9 cellular contexts compared by ENCODE assay signal in genomic region chr2:68190991-68191731, GRCh38. TPM values are rescaled to one million over a fixed set of nuclear protein-coding genes. Genes with fewer than 3 reads are reported as not detected.
DNase-seq lines count a peak whose midpoint lies in the region; ATAC-seq and TF ChIP-seq lines count a peak whose summit lies in the region.
"Had no signal": no experiment of that assay in that cellular context is flagged by ENCODE, and none has a peak within 500 bp of the region (broad histone marks: within the 10 kb centered on the region; RNA-seq: fewer than 3 reads in every experiment).

No MANE protein-coding gene starts in this region.

- POLR2A ChIA-PET in IMR-90 (lab: Charles Lee; ENCODE audit: unreplicated experiment): no interaction called here

- H3K9me3 ChIP-seq in IMR-90 (ENCODE audit: control insufficient read depth, insufficient read depth, low read length) (no peaks in the 10 kb centered on the region), mesenchymal stem cell (ENCODE audit: control insufficient read depth, low read length) (no peaks in the 10 kb centered on the region), left ventricle myocardium inferior (replicated peaks) (no peaks in the 10 kb centered on the region)

- no peak overlapping the region for H2AK9ac ChIP-seq in IMR-90 (replicated peaks; ENCODE audit: low read depth, low read length, poor library complexity)

- no peak overlapping the region for H2BK12ac ChIP-seq in mesenchymal stem cell (ENCODE audit: low read length in 2 of 2)

- no peak for TF ChIP-seq RAD21 in IMR-90 (IDR thresholded peaks at IDR 0.05; ENCODE audit: low read length)

- H4K91ac ChIP-seq in IMR-90 (ENCODE audit: insufficient read depth, low read depth, low read length) (peak overlapping the region; percentile 5; the same call in 1 of the 2 replicates), mesenchymal stem cell (ENCODE audit: low read length) (no peak overlapping the region)

- H3K36me3 ChIP-seq in IMR-90 (ENCODE audit: control insufficient read depth, insufficient read depth, low read length): no peaks in the 10 kb centered on the region
- peaks cover 0 to 8% of the 10 kb centered on the region in 2 experiments for H3K36me3 ChIP-seq in mesenchymal stem cell (ENCODE audit: control insufficient read depth in 1 of 2, insufficient read depth in 2 of 2, low read depth in 1 of 2, low read length in 2 of 2)
- H3K36me3 ChIP-seq in left ventricle myocardium inferior: peaks cover 5% of the 10 kb centered on the region

- peak overlapping the region; percentile 46 for H2BK5ac ChIP-seq in IMR-90 (ENCODE audit: low read depth, low read length, poor library complexity, severe bottlenecking)
- no peak overlapping the region for H2BK5ac ChIP-seq in mesenchymal stem cell (ENCODE audit: low read depth, low read length, poor library complexity, severe bottlenecking)

- no peak overlapping the region for H4K5ac ChIP-seq in IMR-90 (ENCODE audit: low read depth, low read length)

- TF ChIP-seq POLR2A in IMR-90 (IDR thresholded peaks at IDR 0.05; ENCODE audit: low read depth, low read length): no peak

- H3K14ac ChIP-seq in IMR-90 (replicated peaks; ENCODE audit: low read depth, low read length) (no peak overlapping the region), mesenchymal stem cell (ENCODE audit: low read length in 2 of 2) (no peak overlapping the region)

- dilution Hi-C loops in IMR-90 (cut with HindIII; ENCODE audit: low sequenced_read_pairs, unreplicated experiment): no loop called here

- H4K8ac ChIP-seq in IMR-90 (ENCODE audit: low read depth in 2 of 2, low read length in 2 of 2) (no peak overlapping the region), mesenchymal stem cell (ENCODE audit: low read length) (no peak overlapping the region)

- H3K79me1 ChIP-seq in IMR-90 (ENCODE audit: low read depth in 1 of 2, low read length in 2 of 2): peaks cover 9 to 55% of the 10 kb centered on the region in 2 experiments
- H3K79me1 ChIP-seq in mesenchymal stem cell (replicated peaks; ENCODE audit: low read length, poor library complexity, severe bottlenecking): no peaks in the 10 kb centered on the region

- H3K9ac ChIP-seq in IMR-90 (ENCODE audit: low read depth, low read length) (no peak overlapping the region), mesenchymal stem cell (ENCODE audit: low read length) (peak overlapping the region; percentile 36)

- H3K27me3 Mint-ChIP-seq in Calu3 (ENCODE audit: unreplicated experiment): no peaks in the 10 kb centered on the region

- H3K23ac ChIP-seq in IMR-90 (ENCODE audit: low read depth, low read length) (no peak overlapping the region), mesenchymal stem cell (ENCODE audit: low read length in 2 of 2) (no peak overlapping the region)

- H2AK5ac ChIP-seq in IMR-90 (ENCODE audit: low read depth, low read length): no peak overlapping the region
- no peak overlapping the region for H2AK5ac ChIP-seq in mesenchymal stem cell (ENCODE audit: low read length, severe bottlenecking)

- H3K27ac Mint-ChIP-seq in Calu3 (ENCODE audit: unreplicated experiment): peak overlapping the region; percentile 58

- no peaks in the 10 kb centered on the region for H3K27me3 ChIP-seq in IMR-90 (ENCODE audit: control insufficient read depth, insufficient read depth, low read length)
- H3K27me3 ChIP-seq in mesenchymal stem cell (ENCODE audit: control insufficient read depth in 1 of 2, insufficient read depth in 1 of 2, low read length in 2 of 2): no peaks in the 10 kb centered on the region
- no peaks in the 10 kb centered on the region for H3K27me3 ChIP-seq in left ventricle myocardium inferior (ENCODE audit: low read depth)

- BruUV-seq in Calu3 (replicated peaks; lab: Mats Ljungman, UMichigan) (no TSS peak), IMR-90 (replicated peaks; lab: Mats Ljungman, UMichigan) (no TSS peak)

- no peak for DNase-seq in Calu3
- DNase-seq in IMR-90: peak; percentile 96
- DNase-seq in amniotic epithelial cell (ENCODE audit: low read depth): peak; percentile 88
- peak; percentile 83 for DNase-seq in mesenchymal stem cell
- no peak for DNase-seq in NCI-H345 (lab: John Stamatoyannopoulos, UW)
- DNase-seq in cerebellar cortex (ENCODE audit: low spot score): no peak
- DNase-seq in left ventricle myocardium inferior: no peak
- DNase-seq: NCI-H1048 had no signal

- TF ChIP-seq CTCF in Calu3 (IDR thresholded peaks at IDR 0.05; ENCODE audit: unreplicated experiment): no peak
- no peak for TF ChIP-seq CTCF in IMR-90 (conservative IDR thresholded peaks at IDR 0.05; ENCODE audit: low read depth, low read length)
- TF ChIP-seq CTCF in left ventricle myocardium inferior (IDR thresholded peaks at IDR 0.05; ENCODE audit: borderline replicate concordance): no peak

- H2BK15ac ChIP-seq in IMR-90 (ENCODE audit: low read depth, low read length): no peak overlapping the region
- H2BK15ac ChIP-seq in mesenchymal stem cell (ENCODE audit: low read depth, poor library complexity, severe bottlenecking): no peak overlapping the region

- peaks cover 17% of the 10 kb centered on the region for H3K36me3 Mint-ChIP-seq in Calu3 (ENCODE audit: insufficient read depth, unreplicated experiment)

- peaks cover 20% of the 10 kb centered on the region for H3K4me1 Mint-ChIP-seq in Calu3 (ENCODE audit: low read depth, unreplicated experiment)

- H2AFZ ChIP-seq in IMR-90 (replicated peaks; ENCODE audit: low read length, poor library complexity) (no peak overlapping the region), mesenchymal stem cell (ENCODE audit: low read depth, low read length) (no peak overlapping the region)

- H3K4me3 Mint-ChIP-seq in Calu3 (ENCODE audit: low read depth, unreplicated experiment): no peak overlapping the region

- ATAC-seq in IMR-90 (ENCODE audit: low read depth): peak; percentile 95
- no peak for ATAC-seq in HG02885 (IDR thresholded peaks at IDR 0.05; ENCODE audit: poor library complexity, unreplicated experiment)

- H3K4me1 ChIP-seq in IMR-90 (ENCODE audit: control insufficient read depth, insufficient read depth, low read length) (peaks cover 5% of the 10 kb centered on the region), mesenchymal stem cell (ENCODE audit: control insufficient read depth, insufficient read depth, low read depth, low read length) (no peaks in the 10 kb centered on the region), left ventricle myocardium inferior (peaks cover 52% of the 10 kb centered on the region)

- in situ Hi-C loops in IMR-90 (cut with MboI; ENCODE audit: low sequenced_read_pairs): loop anchor here (10.0 kb wide), 1 partner anchor 54 kb away; no protein-coding TSS in a partner anchor

- 0 out of 2 replicates have a peak overlapping the region, but pooled peaks have one; percentile 54 for H3K4ac ChIP-seq in IMR-90 (ENCODE audit: low read depth, low read length)
- H3K4ac ChIP-seq in mesenchymal stem cell (ENCODE audit: low read depth in 1 of 2, low read length in 2 of 2): no peak overlapping the region

- peaks cover 38% of the 10 kb centered on the region; the same call in 1 of the 2 replicates for H4K20me1 ChIP-seq in IMR-90 (ENCODE audit: insufficient read depth, low read length)

- H3K18ac ChIP-seq in IMR-90 (ENCODE audit: low read depth, low read length) (no peak overlapping the region), mesenchymal stem cell (ENCODE audit: low read depth in 1 of 2, low read length in 2 of 2) (no peak overlapping the region)

- H3K9me3 Mint-ChIP-seq in Calu3 (ENCODE audit: low read depth, unreplicated experiment): no peaks in the 10 kb centered on the region

- H3K9me1 ChIP-seq in IMR-90 (ENCODE audit: insufficient read depth, low read length): peaks cover 8% of the 10 kb centered on the region

- CTCF ChIA-PET in Calu3 (lab: Charles Lee) (interaction anchor here (0.6 kb wide), 1 partner anchor 14 kb away, joined by 4 read pairs; no protein-coding TSS in a partner anchor), IMR-90 (lab: Yijun Ruan, JAX) (no interaction called here)

- H3K56ac ChIP-seq in IMR-90 (ENCODE audit: extremely low read depth, insufficient read depth, low read length): no peak overlapping the region

- no CpG with 5 or more reads among the region's 3 CpGs for WGBS in IMR-90 (ENCODE audit: extremely low coverage in 2 of 2, insufficient read length in 1 of 2), 2 experiments
- WGBS in mesenchymal stem cell: 68% methylated on average over 3 of the region's 3 CpGs

- H3K4me2 ChIP-seq in IMR-90 (ENCODE audit: low read depth, low read length): peak overlapping the region; percentile 19; the same call in 1 of the 2 replicates
- H3K4me2 ChIP-seq in mesenchymal stem cell (ENCODE audit: low read length, poor library complexity, severe bottlenecking): no peak overlapping the region

- no peak overlapping the region for H2BK120ac ChIP-seq in IMR-90 (ENCODE audit: low read depth, low read length)
- no peak overlapping the region for H2BK120ac ChIP-seq in mesenchymal stem cell (ENCODE audit: low read depth, low read length)

- H3K27ac ChIP-seq in IMR-90 (ENCODE audit: insufficient read depth, low read length) (peak overlapping the region; percentile 47; the same call in 1 of the 2 replicates), mesenchymal stem cell (ENCODE audit: low read length, poor library complexity, severe bottlenecking) (no peak overlapping the region), left ventricle myocardium inferior (replicated peaks) (no peak overlapping the region)

- H2BK20ac ChIP-seq in IMR-90 (ENCODE audit: low read depth, low read length): peak overlapping the region; percentile 31; the same call in 1 of the 2 replicates

- intact Hi-C loops in Calu3 (cut with micrococcal nuclease; ENCODE audit: unreplicated experiment): loop anchor here (5.0 kb wide), 1 partner anchor 46 kb away; no protein-coding TSS in a partner anchor
- intact Hi-C loops in IMR-90 (cut with micrococcal nuclease): no loop called here
- intact Hi-C loops in left ventricle myocardium inferior (cut with micrococcal nuclease): loop anchor here (10.0 kb wide), 1 partner anchor 94 kb away; no protein-coding TSS in a partner anchor

- H3K4me3 ChIP-seq in IMR-90 (ENCODE audit: insufficient read depth, low read depth, low read length) (no peak overlapping the region), mesenchymal stem cell (ENCODE audit: insufficient read depth in 1 of 2, low read depth in 1 of 2, low read length in 2 of 2) (no peak overlapping the region), left ventricle myocardium inferior (no peak overlapping the region)

TF ChIP-seq in IMR-90, 13 proteins besides CTCF, POLR2A, EP300 and RAD21 (continues in another document):
- TF ChIP-seq MAZ (IDR thresholded peaks at IDR 0.05; ENCODE audit: borderline replicate concordance, low read depth, low read length) (no peak), BHLHE40 (IDR thresholded peaks at IDR 0.05; ENCODE audit: low read depth, low read length) (no peak), RCOR1 (IDR thresholded peaks at IDR 0.05; ENCODE audit: insufficient replicate concordance, low read length) (no peak), RFX5 (IDR thresholded peaks at IDR 0.05; ENCODE audit: low read depth, low read length) (no peak)

RNA-seq across cellular contexts. Expression of gene PNO1, which starts 33.5 kb away (rescaled TPM):
- total RNA-seq in Calu3 (2022) (23.6 and 24.3 TPM in 2 replicates), IMR-90 (2012; rRNA removed) (14.7 and 25.8 TPM in 2 replicates), left ventricle myocardium inferior (8.2 TPM)
- 12.6 and 12.8 TPM in 2 replicates for polyA plus RNA-seq in IMR-90 (2012; rRNA removed)
- polyA plus RNA-seq in IMR-90 (2012; cell fraction: cytosol; rRNA removed): 2.6 and 3.9 TPM in 2 replicates
- 1.2 and 4.0 TPM in 2 replicates for polyA plus RNA-seq in IMR-90 (2012; cell fraction: nucleus; rRNA removed; ENCODE audit: low replicate concordance)
- polyA plus RNA-seq in mesenchymal stem cell (2013, experiment 1 of 2): 15.0 TPM
- 13.8 TPM for polyA plus RNA-seq in mesenchymal stem cell (2013, experiment 2 of 2)

Comparison
In these comparisons a context has a peak if more than half of its experiments do, and no peak if none do; other contexts are left out.
1. DNase-seq: peak in IMR-90 (single experiment), amniotic epithelial cell (single experiment) and mesenchymal stem cell (single experiment); none in Calu3 (single experiment), NCI-H345 (single experiment), cerebellar cortex (single experiment) and left ventricle myocardium inferior (single experiment).